Comparison of ENCODE assay signal across 11 cellular contexts in genomic region chr1:58583496-58583895, GRCh38. TPM values are rescaled to one million over a fixed set of nuclear protein-coding genes. Genes with fewer than 3 reads are reported as not detected.
DNase-seq lines count a peak whose midpoint lies in the region; ATAC-seq and TF ChIP-seq lines count a peak whose summit lies in the region.
"Had no signal": no experiment of that assay in that cellular context is flagged by ENCODE, and none has a peak within 500 bp of the region (broad histone marks: within the 10 kb centered on the region; RNA-seq: fewer than 3 reads in every experiment).

No MANE protein-coding gene starts in this region.

- no peak overlapping the region for H3K4me2 ChIP-seq in IMR-90 (ENCODE audit: low read depth, low read length)

- peak overlapping the region; percentile 57 for H2AFZ ChIP-seq in IMR-90 (replicated peaks; ENCODE audit: low read length, poor library complexity)

- H3K56ac ChIP-seq in IMR-90 (ENCODE audit: extremely low read depth, insufficient read depth, low read length) = 0 out of 2 replicates have a peak overlapping the region, but pooled peaks have one; percentile 24

- peak overlapping the region; percentile 36 to 58; a peak in 2 of 4 replicates for H4K8ac ChIP-seq in IMR-90 (ENCODE audit: low read depth in 2 of 2, low read length in 2 of 2)

- no peak for TF ChIP-seq POLR2A in IMR-90 (IDR thresholded peaks at IDR 0.05; ENCODE audit: low read depth, low read length)

- H4K20me1 ChIP-seq in IMR-90 (ENCODE audit: insufficient read depth, low read length) = no peaks in the 10 kb centered on the region

- no peak overlapping the region for H3K9ac ChIP-seq in IMR-90 (ENCODE audit: low read depth, low read length)

- peak overlapping the region; percentile 78 for H3K14ac ChIP-seq in IMR-90 (replicated peaks; ENCODE audit: low read depth, low read length)

- H3K4me1 Mint-ChIP-seq in WTC11 = no peaks in the 10 kb centered on the region

- in situ Hi-C loops in IMR-90 (cut with MboI; ENCODE audit: low sequenced_read_pairs) = no loop called here

- no peak for TF ChIP-seq CTCF in IMR-90 (conservative IDR thresholded peaks at IDR 0.05; ENCODE audit: low read depth, low read length)
- TF ChIP-seq CTCF in left lung (IDR thresholded peaks at IDR 0.05) = no peak
- TF ChIP-seq CTCF in tibial artery (IDR thresholded peaks at IDR 0.05) = no peak
- no peak for TF ChIP-seq CTCF in WTC11 (IDR thresholded peaks at IDR 0.05)

- peak overlapping the region; percentile 46; the same call in 1 of the 2 replicates for H3K23ac ChIP-seq in IMR-90 (ENCODE audit: low read depth, low read length)

- H3K18ac ChIP-seq in IMR-90 (ENCODE audit: low read depth, low read length) = peak overlapping the region; percentile 75; the same call in 1 of the 2 replicates

- intact Hi-C loops in IMR-90 (cut with micrococcal nuclease) = no loop called here
- intact Hi-C loops in left lung (cut with DNase I) = no loop called here
- intact Hi-C loops in tibial artery (cut with DNase I; ENCODE audit: low total_unique reads) = loop anchor here (5.0 kb wide), 1 partner anchor 36 kb away; the partner anchor contains the start of gene OMA1

- H3K36me3 Mint-ChIP-seq in WTC11 = no peaks in the 10 kb centered on the region

- TF ChIP-seq RAD21 in IMR-90 (IDR thresholded peaks at IDR 0.05; ENCODE audit: low read length) = no peak

- ATAC-seq in IMR-90 (ENCODE audit: low read depth) = no peak
- no peak for ATAC-seq in left lung
- ATAC-seq in WTC11 = no peak
- ATAC-seq in HG02970 (IDR thresholded peaks at IDR 0.05; ENCODE audit: low FRiP score, unreplicated experiment) = no peak

- H3K27ac ChIP-seq in IMR-90 (ENCODE audit: insufficient read depth, low read length) (peak overlapping the region; percentile 20; the same call in 1 of the 2 replicates), left lung (peak overlapping the region; percentile 69 to 84), tibial artery (peak overlapping the region; percentile 66 to 77)

- H3K9me3 ChIP-seq in IMR-90 (ENCODE audit: control insufficient read depth, insufficient read depth, low read length) = no peaks in the 10 kb centered on the region
- no peaks in the 10 kb centered on the region for H3K9me3 ChIP-seq in left lung
- H3K9me3 ChIP-seq in tibial artery = no peaks in the 10 kb centered on the region

- peak overlapping the region; percentile 21; the same call in 1 of the 2 replicates for H4K5ac ChIP-seq in IMR-90 (ENCODE audit: low read depth, low read length)

- H3K79me1 ChIP-seq in IMR-90 (ENCODE audit: low read depth in 1 of 2, low read length in 2 of 2) = no peaks in the 10 kb centered on the region

- H3K36me3 ChIP-seq in IMR-90 (ENCODE audit: control insufficient read depth, insufficient read depth, low read length) (no peaks in the 10 kb centered on the region), left lung (no peaks in the 10 kb centered on the region), tibial artery (no peaks in the 10 kb centered on the region)

- H2AK9ac ChIP-seq in IMR-90 (replicated peaks; ENCODE audit: low read depth, low read length, poor library complexity) = no peak overlapping the region

- H3K27me3 ChIP-seq in IMR-90 (ENCODE audit: control insufficient read depth, insufficient read depth, low read length) = no peaks in the 10 kb centered on the region
- no peaks in the 10 kb centered on the region for H3K27me3 ChIP-seq in left lung
- no peaks in the 10 kb centered on the region for H3K27me3 ChIP-seq in tibial artery

- no peak overlapping the region for H3K4me3 ChIP-seq in IMR-90 (ENCODE audit: insufficient read depth, low read depth, low read length)
- peak overlapping the region in 1 of 2 donors; percentile 5 for H3K4me3 ChIP-seq in left lung
- no peak overlapping the region for H3K4me3 ChIP-seq in tibial artery

- peak overlapping the region; percentile 56; the same call in 1 of the 3 replicates for H2BK15ac ChIP-seq in IMR-90 (ENCODE audit: low read depth, low read length)

- H3K9me1 ChIP-seq in IMR-90 (ENCODE audit: insufficient read depth, low read length) = peaks cover 19% of the 10 kb centered on the region

- dilution Hi-C loops in IMR-90 (cut with HindIII; ENCODE audit: low sequenced_read_pairs, unreplicated experiment) = no loop called here

- peaks cover 31% of the 10 kb centered on the region for H3K27me3 Mint-ChIP-seq in WTC11 (ENCODE audit: low read depth)

- H3K4me1 ChIP-seq in IMR-90 (ENCODE audit: control insufficient read depth, insufficient read depth, low read length) = peaks cover 22% of the 10 kb centered on the region
- H3K4me1 ChIP-seq in left lung = peaks cover 24 to 32% of the 10 kb centered on the region in 2 donors
- peaks cover 8 to 38% (median 33%) of the 10 kb centered on the region in 4 donors for H3K4me1 ChIP-seq in tibial artery

- peak overlapping the region; percentile 33; the same call in 1 of the 2 replicates for H4K91ac ChIP-seq in IMR-90 (ENCODE audit: insufficient read depth, low read depth, low read length)

- peak overlapping the region; percentile 85 for H2BK20ac ChIP-seq in IMR-90 (ENCODE audit: low read depth, low read length)

- no CpG with 5 or more reads among the region's 1 CpG for WGBS in IMR-90 (ENCODE audit: extremely low coverage in 2 of 2, insufficient read length in 1 of 2), 2 experiments

- CTCF ChIA-PET in IMR-90 (lab: Yijun Ruan, JAX) (interaction anchor here (1.1 kb wide), 1 partner anchor 12 kb away, joined by 3 read pairs; no protein-coding TSS in a partner anchor), WTC11 (lab: Charles Lee) (no interaction called here)

- H3K9me3 Mint-ChIP-seq in WTC11 = no peaks in the 10 kb centered on the region

- peak overlapping the region; percentile 56; the same call in 1 of the 2 replicates for H2AK5ac ChIP-seq in IMR-90 (ENCODE audit: low read depth, low read length)

- peak overlapping the region; percentile 34 for H3K4ac ChIP-seq in IMR-90 (ENCODE audit: low read depth, low read length)

- POLR2A ChIA-PET in IMR-90 (lab: Charles Lee; ENCODE audit: unreplicated experiment) (no interaction called here), WTC11 (lab: Charles Lee) (no interaction called here)

- H2BK5ac ChIP-seq in IMR-90 (ENCODE audit: low read depth, low read length, poor library complexity, severe bottlenecking) = peak overlapping the region; percentile 23

- no peak overlapping the region for H3K27ac Mint-ChIP-seq in WTC11

- DNase-seq in IMR-90 (no peak), SKM-1 (lab: John Stamatoyannopoulos, UW; ENCODE audit: unreplicated experiment) (peak; percentile 96), left lung (no peak), tibial artery (no peak), WTC11 (ENCODE audit: low spot score) (no peak), NCI-H748 (lab: John Stamatoyannopoulos, UW; ENCODE audit: unreplicated experiment) (no peak), NCI-H446 treated with DMSO at 0.1 percent for 48 hours (lab: John Stamatoyannopoulos, UW) (no peak)
- DNase-seq: NCI-H526; stimulated activated CD4-positive, alpha-beta T cell treated with anti-CD3 and anti-CD28 coated beads, Interleukin-2, amount 100 ng/mL, for 48 hours had no signal

- H3K4me3 Mint-ChIP-seq in WTC11 = no peak overlapping the region

- no TSS peak for BruUV-seq in IMR-90 (replicated peaks; lab: Mats Ljungman, UMichigan)

- H2BK120ac ChIP-seq in IMR-90 (ENCODE audit: low read depth, low read length) = peak overlapping the region; percentile 88

TF ChIP-seq in IMR-90, 13 proteins besides CTCF, POLR2A, EP300 and RAD21 (continues in another document):
- TF ChIP-seq MAFK (IDR thresholded peaks at IDR 0.05; ENCODE audit: low read depth, low read length) = no peak
- TF ChIP-seq ELK1 (IDR thresholded peaks at IDR 0.05; ENCODE audit: borderline replicate concordance, low read depth, low read length) = no peak

TF ChIP-seq in WTC11, 78 proteins besides CTCF, POLR2A, EP300 and RAD21:
- TF ChIP-seq ZBTB21 (CRISPR knock-in tag; IDR thresholded peaks at IDR 0.05; ENCODE audit: borderline replicate concordance) (no peak), HMGA2 (CRISPR knock-in tag; IDR thresholded peaks at IDR 0.05) (no peak), ZSCAN18 (CRISPR knock-in tag; IDR thresholded peaks at IDR 0.05) (no peak)

RNA-seq across cellular contexts. Expression of gene TACSTD2, which starts 6.4 kb away (rescaled TPM):
- total RNA-seq in IMR-90 (2012; rRNA removed) = not detected in 2 replicates
- polyA plus RNA-seq in IMR-90 (2012; rRNA removed) = not detected in 2 replicates
- 0.02 TPM in 1 of 2 replicates, not detected in the other for polyA plus RNA-seq in IMR-90 (2012; cell fraction: cytosol; rRNA removed)
- polyA plus RNA-seq in IMR-90 (2012; cell fraction: nucleus; rRNA removed; ENCODE audit: low replicate concordance) = 0.05 TPM in 1 of 2 replicates, not detected in the other
- total RNA-seq in left lung = 100 to 1,000 TPM; 130 to 171 TPM
- total RNA-seq in WTC11 (2021) = 0.50 to 1.2 TPM (median 0.80 TPM) in 3 replicates
- total RNA-seq: LHCN-M2 had no signal

RNA-seq across cellular contexts. Expression of gene OMA1, which starts 37.0 kb away (rescaled TPM):
- total RNA-seq in IMR-90 (2012; rRNA removed) = 5.9 and 11.9 TPM in 2 replicates
- 5.2 and 6.4 TPM in 2 replicates for polyA plus RNA-seq in IMR-90 (2012; rRNA removed)
- 1.1 and 1.3 TPM in 2 replicates for polyA plus RNA-seq in IMR-90 (2012; cell fraction: cytosol; rRNA removed)
- 0.75 and 8.5 TPM in 2 replicates for polyA plus RNA-seq in IMR-90 (2012; cell fraction: nucleus; rRNA removed; ENCODE audit: low replicate concordance)
- 10 to 100 TPM; 26.4 to 28.3 TPM for total RNA-seq in left lung
- total RNA-seq in WTC11 (2021) = 10.5 to 13.1 TPM (median 11.7 TPM) in 3 replicates

Comparison
In these comparisons a context has a peak if more than half of its experiments do, and no peak if none do; other contexts are left out.
1. H3K27ac ChIP-seq: peak in every context shown above with its lines; median percentile 76 in left lung; 72 in tibial artery; 20 in IMR-90.
2. RNA of gene TACSTD2, which starts 6.4 kb away (total RNA-seq): 130 to 171 TPM in left lung; 0.50 to 1.2 TPM in WTC11 and not detected in IMR-90; every median in the first group is over 10 times any median in the second.